ENCODE assay signal across 1 cellular context in genomic region chr3:64405211-64405818, GRCh38.
TF ChIP-seq lines count a peak whose summit lies in the region.

No MANE protein-coding gene starts in this region.

TF ChIP-seq in IMR-90, 13 proteins besides CTCF, POLR2A, EP300 and RAD21 (continued from another document):
- TF ChIP-seq ELK1 (IDR thresholded peaks at IDR 0.05; ENCODE audit: borderline replicate concordance, low read depth, low read length) (no peak), RFX5 (IDR thresholded peaks at IDR 0.05; ENCODE audit: low read depth, low read length) (no peak), MAFK (IDR thresholded peaks at IDR 0.05; ENCODE audit: low read depth, low read length) (no peak)
